21 cellular contexts compared by ENCODE assay signal in the genomic region with DNA sequence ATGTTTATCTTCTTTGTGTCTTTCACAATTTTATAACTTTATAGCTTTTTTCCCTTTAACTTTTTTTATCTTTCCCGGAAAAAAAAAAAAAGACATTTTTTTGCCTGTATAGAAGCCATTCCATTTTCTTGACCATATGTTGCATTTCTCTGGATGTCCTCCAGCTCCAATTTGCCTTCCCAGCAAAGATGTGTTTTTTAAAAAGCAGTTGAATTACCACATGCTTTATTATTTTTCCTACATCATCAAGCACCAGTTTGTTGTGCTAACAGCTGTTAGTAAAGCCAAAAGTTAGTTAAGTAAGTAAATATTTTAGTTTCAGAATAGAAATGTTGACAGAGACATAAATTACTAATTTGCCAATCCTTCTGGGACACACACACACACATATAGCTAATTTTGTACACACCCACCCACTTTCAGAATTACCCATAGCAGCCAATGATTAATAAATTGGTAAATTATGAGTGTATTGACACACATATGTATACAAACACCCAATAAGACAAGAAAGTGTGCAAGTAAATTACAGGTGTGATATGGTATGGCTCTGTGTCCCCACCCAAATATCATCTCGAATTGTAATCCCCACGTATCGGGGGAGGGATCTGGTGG.
"Had no signal": no experiment of that assay in that cellular context is flagged by ENCODE, and none has a peak within 500 bp of the region (broad histone marks: within the 10 kb centered on the region; RNA-seq: fewer than 3 reads in every experiment).

No MANE protein-coding gene starts in this region.

- DNase-seq: activated CD4-positive, alpha-beta memory T cell treated with anti-CD3 and anti-CD28 coated beads, Interleukin-2, amount 10 ng/mL, durations not matched to agents 7 days and 5 days; activated CD4-positive, alpha-beta T cell treated with anti-CD3 and anti-CD28 coated beads for 36 hours; activated gamma-delta T cell treated with Interleukin-2 at 50 U/mL for 16 hours; activated naive CD8-positive, alpha-beta T cell treated with anti-CD3 and anti-CD28 coated beads, Interleukin-2, amount 10 ng/mL, durations not matched to agents 7 days and 5 days; activated T-cell treated with anti-CD3 and anti-CD28 coated beads, Interleukin-2, amount 50 U/mL, for 48 hours; islet precursor cell; left lung; mucosa of descending colon; naive thymus-derived CD8-positive, alpha-beta T cell; nucleus accumbens; right lobe of liver; spleen; stimulated activated CD4-positive, alpha-beta T cell treated with anti-CD3 and anti-CD28 coated beads, Interleukin-1b, Interleukin-23, amount 100 ng/mL, for 48 hours; WERI-Rb-1 had no signal

- H3K4me3 ChIP-seq: ascending aorta, left lung, mucosa of descending colon, prostate gland, right lobe of liver, spleen, tibial nerve, vagina had no signal

- H3K27me3 ChIP-seq: ascending aorta, left lung, right lobe of liver, spleen, tibial nerve, vagina had no signal

- H3K9me3 ChIP-seq: mucosa of descending colon, prostate gland, right lobe of liver, vagina had no signal

- H3K4me3 Mint-ChIP-seq: activated CD4-positive, alpha-beta memory T cell treated with anti-CD3 and anti-CD28 coated beads, Interleukin-2, amount 10 ng/mL, durations not matched to agents 7 days and 5 days; activated CD4-positive, alpha-beta T cell treated with anti-CD3 and anti-CD28 coated beads for 36 hours; activated naive CD8-positive, alpha-beta T cell treated with anti-CD3 and anti-CD28 coated beads, Interleukin-2, amount 10 ng/mL, durations not matched to agents 7 days and 5 days; naive thymus-derived CD8-positive, alpha-beta T cell; stimulated activated memory B cell treated with anti-CD40 and anti-IgM and Interleukin-4, amounts not matched to agents 10 μg/mL and 1 μg/mL and 100 μg/mL, for 72 hours had no signal

- H3K27ac ChIP-seq: ascending aorta, epithelial cell of prostate, left lung, prostate gland, right lobe of liver, spleen, tibial nerve, vagina, WERI-Rb-1 had no signal

- ATAC-seq: activated CD4-positive, alpha-beta T cell treated with anti-CD3 and anti-CD28 coated beads for 36 hours; left lung; mucosa of descending colon; naive thymus-derived CD8-positive, alpha-beta T cell; right lobe of liver; stimulated activated memory B cell treated with anti-CD40 and anti-IgM and Interleukin-4, amounts not matched to agents 10 μg/mL and 1 μg/mL and 100 μg/mL, for 72 hours had no signal

- H3K27ac Mint-ChIP-seq: activated CD4-positive, alpha-beta memory T cell treated with anti-CD3 and anti-CD28 coated beads, Interleukin-2, amount 10 ng/mL, durations not matched to agents 7 days and 5 days; activated CD4-positive, alpha-beta T cell treated with anti-CD3 and anti-CD28 coated beads for 36 hours; activated naive CD8-positive, alpha-beta T cell treated with anti-CD3 and anti-CD28 coated beads, Interleukin-2, amount 10 ng/mL, durations not matched to agents 7 days and 5 days; naive thymus-derived CD8-positive, alpha-beta T cell; stimulated activated memory B cell treated with anti-CD40 and anti-IgM and Interleukin-4, amounts not matched to agents 10 μg/mL and 1 μg/mL and 100 μg/mL, for 72 hours had no signal

- H3K27me3 Mint-ChIP-seq: activated CD4-positive, alpha-beta memory T cell treated with anti-CD3 and anti-CD28 coated beads, Interleukin-2, amount 10 ng/mL, durations not matched to agents 7 days and 5 days; activated CD4-positive, alpha-beta T cell treated with anti-CD3 and anti-CD28 coated beads for 36 hours; activated naive CD8-positive, alpha-beta T cell treated with anti-CD3 and anti-CD28 coated beads, Interleukin-2, amount 10 ng/mL, durations not matched to agents 7 days and 5 days; stimulated activated memory B cell treated with anti-CD40 and anti-IgM and Interleukin-4, amounts not matched to agents 10 μg/mL and 1 μg/mL and 100 μg/mL, for 72 hours had no signal

- H3K36me3 ChIP-seq: ascending aorta, left lung, prostate gland, right lobe of liver, vagina, WERI-Rb-1 had no signal

- FAIRE-seq: frontal cortex had no signal

- H3K36me3 Mint-ChIP-seq: activated naive CD8-positive, alpha-beta T cell treated with anti-CD3 and anti-CD28 coated beads, Interleukin-2, amount 10 ng/mL, durations not matched to agents 7 days and 5 days had no signal
